Comparison of ENCODE assay signal across 8 cellular contexts in the genomic region with DNA sequence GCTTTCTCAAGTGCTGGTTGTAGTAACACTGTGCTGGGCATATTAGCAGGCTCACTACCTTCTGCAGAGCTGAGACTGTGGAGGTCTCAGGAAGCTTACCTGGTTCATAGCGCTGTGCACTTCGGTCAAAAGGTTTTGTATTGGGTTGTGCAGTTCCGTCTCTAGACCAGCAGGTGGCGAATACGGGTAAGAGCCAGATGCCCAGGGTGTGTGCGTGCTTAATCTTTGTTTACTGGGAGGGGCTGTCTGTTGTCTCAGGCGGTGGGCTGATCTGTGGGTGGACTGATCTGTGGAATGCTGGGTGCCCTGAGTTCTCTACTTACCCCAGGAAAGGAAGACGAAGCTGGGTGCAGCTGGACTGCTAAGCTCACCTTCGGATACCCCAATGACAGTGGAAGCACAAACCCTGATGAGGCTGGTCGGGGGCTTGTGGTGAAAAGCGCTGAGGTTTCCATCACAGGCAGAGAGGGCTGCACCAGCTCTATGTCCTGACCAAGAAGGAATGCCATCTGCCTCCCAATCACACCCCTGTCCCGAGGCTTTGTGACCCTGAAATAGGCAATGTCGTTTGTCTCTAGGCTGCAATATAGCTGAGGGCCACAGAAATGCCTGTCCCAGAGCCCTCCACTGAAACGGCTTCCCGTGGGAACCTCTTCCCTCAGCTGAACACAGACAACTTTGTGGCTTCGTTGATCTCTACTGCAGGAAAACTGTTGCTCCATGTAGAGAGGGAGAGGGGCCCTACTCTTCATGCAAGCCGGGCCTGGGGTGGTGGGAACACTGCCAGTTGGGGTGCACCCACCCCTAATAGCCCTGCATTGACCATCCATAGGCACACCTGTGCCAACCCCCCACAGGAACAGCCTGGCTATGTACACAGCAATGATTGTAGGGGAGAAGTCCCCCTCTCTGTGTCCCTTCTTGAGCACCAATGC. TPM values are rescaled to one million over a fixed set of nuclear protein-coding genes. Genes with fewer than 3 reads are reported as not detected.
A peak's percentile ranks its signal among the peaks of the same experiment; 100 is the strongest.
DNase-seq lines count a peak whose midpoint lies in the region; ATAC-seq, FAIRE-seq and TF ChIP-seq lines count a peak whose summit lies in the region.

No MANE protein-coding gene starts in this region.

- no peak overlapping the region for H3K9ac ChIP-seq in Loucy (ENCODE audit: low read depth, low read length, poor library complexity, severe bottlenecking)
- peak overlapping the region in 1 of 5 donors; percentile 31 for H3K9ac ChIP-seq in subcutaneous abdominal adipose tissue (ENCODE audit: low read length in 5 of 5)

- peak; percentile 91 for TF ChIP-seq CTCF in D721Med (IDR thresholded peaks at IDR 0.05; ENCODE audit: insufficient read depth, missing control alignments)
- TF ChIP-seq CTCF in Loucy (conservative IDR thresholded peaks at IDR 0.05; ENCODE audit: low read length): peak; percentile 97
- peak; percentile 84 for TF ChIP-seq CTCF in foreskin keratinocyte (conservative IDR thresholded peaks at IDR 0.05)

- H3K4me3 ChIP-seq in Loucy (ENCODE audit: low read length, poor library complexity, severe bottlenecking): no peak overlapping the region
- H3K4me3 ChIP-seq in subcutaneous abdominal adipose tissue (ENCODE audit: low read depth in 1 of 5, low read length in 5 of 5): peak overlapping the region; percentile 53 to 59 (median 57)

- H3K27ac ChIP-seq in foreskin keratinocyte: no peak overlapping the region
- no peak overlapping the region for H3K27ac ChIP-seq in subcutaneous abdominal adipose tissue (ENCODE audit: low read depth, low read length)

- H3K4me2 ChIP-seq in Loucy (ENCODE audit: low read depth, low read length, poor library complexity, severe bottlenecking): peak overlapping the region; percentile 26

- H3K4me1 ChIP-seq in Loucy (ENCODE audit: insufficient read depth, low read length, poor library complexity, severe bottlenecking) (peaks cover 5% of the 10 kb centered on the region), foreskin keratinocyte (no peaks in the 10 kb centered on the region), subcutaneous abdominal adipose tissue (ENCODE audit: control insufficient read depth in 5 of 5, insufficient read depth in 5 of 5, low read length in 5 of 5) (peaks cover 5 to 9% (median 8%) of the 10 kb centered on the region in 5 donors)

- no peaks in the 10 kb centered on the region for H3K79me2 ChIP-seq in Loucy (ENCODE audit: insufficient read depth, low read length)

- no peaks in the 10 kb centered on the region for H3F3A ChIP-seq in Loucy (ENCODE audit: low read depth)

- H3K36me3 ChIP-seq in Loucy (ENCODE audit: insufficient read depth, low read length) (no peaks in the 10 kb centered on the region), subcutaneous abdominal adipose tissue (ENCODE audit: control insufficient read depth in 5 of 5, insufficient read depth in 5 of 5, low read length in 5 of 5) (no peaks in the 10 kb centered on the region)

- DNase-seq in D721Med (ENCODE audit: insufficient read length, low spot score) (peak; percentile 68), RPMI8226 (peak; percentile 81), foreskin keratinocyte (peak in 1 of 2 donors; percentile 47), non-pigmented ciliary epithelial cell (ENCODE audit: low read depth) (peak; percentile 34)
- DNase-seq in activated T-helper 9 cell treated with anti-CD3 and anti-CD28 coated beads, Interleukin-2, amount 50 U/mL, for 16 hours (ENCODE audit: low read depth): peak; percentile 36

- no peaks in the 10 kb centered on the region for H4K20me1 ChIP-seq in Loucy (ENCODE audit: insufficient read depth, low read length, poor library complexity, severe bottlenecking)

- peak overlapping the region; percentile 83 for H2AFZ ChIP-seq in Loucy (ENCODE audit: low read length)

- no peaks in the 10 kb centered on the region for H3K9me3 ChIP-seq in Loucy (ENCODE audit: insufficient read depth, low read depth, low read length)
- peaks cover 0 to under 1% (median 0%) of the 10 kb centered on the region in 5 donors for H3K9me3 ChIP-seq in subcutaneous abdominal adipose tissue (ENCODE audit: control insufficient read depth in 5 of 5, low read length in 5 of 5)

- ATAC-seq in GM21526 (IDR thresholded peaks at IDR 0.05; ENCODE audit: low FRiP score, unreplicated experiment): peak; percentile 74
- peak; percentile 91 for ATAC-seq in foreskin keratinocyte

- H3K9me2 ChIP-seq in Loucy (replicated peaks; ENCODE audit: low read depth, low read length): no peaks in the 10 kb centered on the region

- H3K27me3 ChIP-seq in Loucy (ENCODE audit: insufficient read depth, low read length, poor library complexity, severe bottlenecking): no peaks in the 10 kb centered on the region
- H3K27me3 ChIP-seq in foreskin keratinocyte: no peaks in the 10 kb centered on the region
- H3K27me3 ChIP-seq in subcutaneous abdominal adipose tissue (ENCODE audit: control insufficient read depth in 5 of 5, insufficient read depth in 4 of 5, low read length in 5 of 5): no peaks in the 10 kb centered on the region

- peak; percentile 77 for FAIRE-seq in D721Med (lab: Jason Lieb, UNC)

RNA-seq across cellular contexts. Expression of gene FAM117B, which starts 45.9 kb away (rescaled TPM):
- 2.6 and 3.0 TPM in 2 replicates for total RNA-seq in foreskin keratinocyte
- 0.75 and 0.78 TPM in 2 replicates for polyA plus RNA-seq in foreskin keratinocyte
